Comparison of ENCODE assay signal across 3 cellular contexts in genomic region chr7:38824948-38825347, GRCh38.
"Had no signal": no experiment of that assay in that cellular context is flagged by ENCODE, and none has a peak within 500 bp of the region (broad histone marks: within the 10 kb centered on the region; RNA-seq: fewer than 3 reads in every experiment).

No MANE protein-coding gene starts in this region.

- H3K4me3 ChIP-seq: GM12878 had no signal

- DNase-seq: GDM1, GF-D8 had no signal
